21 cellular contexts compared by ENCODE assay signal in genomic region chr11:80916180-80916811, GRCh38.
"Had no signal": no experiment of that assay in that cellular context is flagged by ENCODE, and none has a peak within 500 bp of the region (broad histone marks: within the 10 kb centered on the region; RNA-seq: fewer than 3 reads in every experiment).

No MANE protein-coding gene starts in this region.

- H3K27me3 Mint-ChIP-seq: activated naive CD4-positive, alpha-beta T cell treated with anti-CD3 and anti-CD28 coated beads, Interleukin-2, amount 10 ng/mL, durations not matched to agents 7 days and 5 days; effector memory CD8-positive, alpha-beta T cell; naive thymus-derived CD4-positive, alpha-beta T cell; type B pancreatic cell had no signal

- H3K4me3 ChIP-seq: esophagus squamous epithelium, lower lobe of right lung, thoracic aorta, vagina had no signal

- H3K4me1 ChIP-seq: lower lobe of right lung had no signal

- H3K27ac ChIP-seq: esophagus squamous epithelium, lower lobe of right lung, thoracic aorta, vagina had no signal

- ATAC-seq: effector memory CD8-positive, alpha-beta T cell; left lobe of liver; lower lobe of right lung; naive thymus-derived CD4-positive, alpha-beta T cell had no signal

- DNase-seq: activated CD4-positive, alpha-beta T cell treated with anti-CD3 and anti-CD28 coated beads for 4 hours; activated CD4-positive, alpha-beta T cell treated with anti-CD3 and anti-CD28 coated beads, Interleukin-2, amount 50 U/mL, for 48 hours; activated CD4-positive, CD25-positive, alpha-beta regulatory T cell; activated naive CD4-positive, alpha-beta T cell treated with anti-CD3 and anti-CD28 coated beads, Interleukin-2, amount 10 ng/mL, durations not matched to agents 7 days and 5 days; activated T-cell treated with anti-CD3 and anti-CD28 coated beads, Interleukin-2, amount 50 U/mL, for 48 hours; amygdala; caudate nucleus; effector memory CD8-positive, alpha-beta T cell; esophagus squamous epithelium; kidney; lower lobe of right lung; naive thymus-derived CD4-positive, alpha-beta T cell; stimulated activated CD4-positive, alpha-beta T cell treated with anti-CD3 and anti-CD28 coated beads, Interleukin-2, amount 100 ng/mL, for 48 hours; stimulated activated CD8-positive, alpha-beta memory T cell treated with anti-CD3 and anti-CD28 coated beads, Interleukin-4, amount 100 ng/mL, for 48 hours; stimulated activated naive CD4-positive, alpha-beta T cell had no signal

- H3K4me1 Mint-ChIP-seq: activated naive CD4-positive, alpha-beta T cell treated with anti-CD3 and anti-CD28 coated beads, Interleukin-2, amount 10 ng/mL, durations not matched to agents 7 days and 5 days; naive thymus-derived CD4-positive, alpha-beta T cell; neural crest cell had no signal

- H3K27ac Mint-ChIP-seq: activated naive CD4-positive, alpha-beta T cell treated with anti-CD3 and anti-CD28 coated beads, Interleukin-2, amount 10 ng/mL, durations not matched to agents 7 days and 5 days; effector memory CD8-positive, alpha-beta T cell; naive thymus-derived CD4-positive, alpha-beta T cell; T-helper 1 cell treated with Interleukin-12 subunit alpha and Interleukin-12 subunit beta and Interleukin-4 antibody, amounts not matched to agents 30 μg/mL and 1 μg/mL, for 36 hours; type B pancreatic cell had no signal

- H3K27me3 ChIP-seq: esophagus squamous epithelium, vagina had no signal

- H3K4me3 Mint-ChIP-seq: activated naive CD4-positive, alpha-beta T cell treated with anti-CD3 and anti-CD28 coated beads, Interleukin-2, amount 10 ng/mL, durations not matched to agents 7 days and 5 days; effector memory CD8-positive, alpha-beta T cell; naive thymus-derived CD4-positive, alpha-beta T cell; neural crest cell; T-helper 1 cell treated with Interleukin-12 subunit alpha and Interleukin-12 subunit beta and Interleukin-4 antibody, amounts not matched to agents 30 μg/mL and 1 μg/mL, for 36 hours; type B pancreatic cell had no signal

- H3K9me3 ChIP-seq: esophagus squamous epithelium, lower lobe of right lung, thoracic aorta had no signal

- H3K9me3 Mint-ChIP-seq: activated naive CD4-positive, alpha-beta T cell treated with anti-CD3 and anti-CD28 coated beads, Interleukin-2, amount 10 ng/mL, durations not matched to agents 7 days and 5 days; neural crest cell; T-helper 1 cell treated with Interleukin-12 subunit alpha and Interleukin-12 subunit beta and Interleukin-4 antibody, amounts not matched to agents 30 μg/mL and 1 μg/mL, for 36 hours; type B pancreatic cell had no signal

- H3K36me3 ChIP-seq: esophagus squamous epithelium, lower lobe of right lung, thoracic aorta, vagina had no signal

- H3K36me3 Mint-ChIP-seq: activated naive CD4-positive, alpha-beta T cell treated with anti-CD3 and anti-CD28 coated beads, Interleukin-2, amount 10 ng/mL, durations not matched to agents 7 days and 5 days; naive thymus-derived CD4-positive, alpha-beta T cell; type B pancreatic cell had no signal
